Comparison of ENCODE assay signal across 34 cellular contexts in the genomic region with DNA sequence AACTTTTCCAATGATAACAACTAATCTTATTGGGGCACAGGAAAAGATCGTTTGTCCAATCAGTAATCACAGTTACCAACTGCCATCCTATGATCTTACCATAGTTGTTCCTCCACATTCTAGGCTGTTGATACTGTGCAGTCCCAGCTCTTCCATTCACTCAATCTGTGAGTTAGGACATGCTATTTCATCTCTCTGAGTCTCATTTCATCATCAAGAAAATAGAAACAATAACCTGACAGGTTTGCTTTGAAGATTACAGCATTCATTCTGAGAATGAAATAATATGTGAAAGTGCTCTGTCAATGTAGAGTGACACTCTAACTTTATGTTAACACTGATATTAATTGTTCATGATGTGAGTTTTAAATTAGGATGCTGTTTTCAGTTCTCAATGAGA.
"Had no signal": no experiment of that assay in that cellular context is flagged by ENCODE, and none has a peak within 500 bp of the region (broad histone marks: within the 10 kb centered on the region; RNA-seq: fewer than 3 reads in every experiment).

No MANE protein-coding gene starts in this region.

- H3K4me1 ChIP-seq: ascending aorta, breast epithelium, colonic mucosa had no signal

- H3K36me3 ChIP-seq: breast epithelium, colonic mucosa had no signal

- DNase-seq: activated B cell treated with CpG ODN at 0.5 μM for 24 hours; activated CD4-positive, alpha-beta memory T cell treated with anti-CD3 and anti-CD28 coated beads for 36 hours; activated CD4-positive, alpha-beta T cell treated with anti-CD3 and anti-CD28 coated beads for 36 hours; activated CD4-positive, alpha-beta T cell treated with anti-CD3 and anti-CD28 coated beads, Interleukin-2, amount 10 ng/mL, durations not matched to agents 24 days and 14 days; activated CD4-positive, CD25-positive, alpha-beta regulatory T cell treated with anti-CD3 and anti-CD28 coated beads, Interleukin-2, amount 50 U/mL, for 72 hours; activated CD8-positive, alpha-beta memory T cell treated with anti-CD3 and anti-CD28 coated beads, Interleukin-2, amount 10 ng/mL, durations not matched to agents 7 days and 5 days; activated CD8-positive, alpha-beta memory T cell treated with anti-CD3 and anti-CD28 coated beads, Interleukin-2, amount 50 U/mL, for 4 hours; activated CD8-positive, alpha-beta T cell treated with anti-CD3 and anti-CD28 coated beads, Interleukin-2, amount 10 ng/mL, durations not matched to agents 7 days and 5 days; activated effector memory CD4-positive, alpha-beta T cell treated with anti-CD3 and anti-CD28 coated beads, Interleukin-2, amount 50 U/mL, for 16 hours; activated naive CD4-positive, alpha-beta T cell treated with anti-CD3 and anti-CD28 coated beads for 36 hours; activated naive CD8-positive, alpha-beta T cell treated with anti-CD3 and anti-CD28 coated beads for 36 hours; activated naive CD8-positive, alpha-beta T cell treated with anti-CD3 and anti-CD28 coated beads, Interleukin-2, amount 50 U/mL, for 24 hours; activated T-cell treated with anti-CD3 and anti-CD28 coated beads, Interleukin-2, amount 50 U/mL, for 1 hour; activated T-cell treated with anti-CD3 and anti-CD28 coated beads, Interleukin-2, amount 50 U/mL, for 48 hours; central memory CD4-positive, alpha-beta T cell; cerebellar nuclear complex; colonic mucosa; effector CD8-positive, alpha-beta T cell; esophagus squamous epithelium; foreskin melanocyte; heart right ventricle; T-helper 1 cell; T-helper 17 cell; T1000; WERI-Rb-1 had no signal

- H3K36me3 Mint-ChIP-seq: activated naive CD4-positive, alpha-beta T cell treated with anti-CD3 and anti-CD28 coated beads, Interleukin-2, amount 50 U/mL, for 24 hours had no signal

- H3K27me3 Mint-ChIP-seq: activated B cell treated with CpG ODN at 0.5 μM for 24 hours, T-helper 17 cell had no signal

- H3K27me3 ChIP-seq: ascending aorta, breast epithelium, cardiac muscle cell, colonic mucosa, esophagus squamous epithelium, gastroesophageal sphincter, heart right ventricle had no signal

- H3K4me3 Mint-ChIP-seq: activated B cell treated with CpG ODN at 0.5 μM for 24 hours; activated CD4-positive, alpha-beta memory T cell treated with anti-CD3 and anti-CD28 coated beads for 36 hours; activated CD4-positive, alpha-beta T cell treated with anti-CD3 and anti-CD28 coated beads for 36 hours; activated CD4-positive, alpha-beta T cell treated with anti-CD3 and anti-CD28 coated beads, Interleukin-2, amount 10 ng/mL, durations not matched to agents 24 days and 14 days; activated CD8-positive, alpha-beta memory T cell treated with anti-CD3 and anti-CD28 coated beads, Interleukin-2, amount 10 ng/mL, durations not matched to agents 7 days and 5 days; activated CD8-positive, alpha-beta T cell treated with anti-CD3 and anti-CD28 coated beads, Interleukin-2, amount 10 ng/mL, durations not matched to agents 7 days and 5 days; activated naive CD4-positive, alpha-beta T cell treated with anti-CD3 and anti-CD28 coated beads for 36 hours; activated naive CD4-positive, alpha-beta T cell treated with anti-CD3 and anti-CD28 coated beads, Interleukin-2, amount 50 U/mL, for 24 hours; activated naive CD8-positive, alpha-beta T cell treated with anti-CD3 and anti-CD28 coated beads for 36 hours; activated naive CD8-positive, alpha-beta T cell treated with anti-CD3 and anti-CD28 coated beads, Interleukin-2, amount 50 U/mL, for 24 hours; activated T-helper 1 cell treated with anti-CD3 and anti-CD28 coated beads, Interleukin-12 subunit alpha, Interleukin-12 subunit beta, Interleukin-2, Interleukin-4 antibody, amounts not matched to agents 30 ng/mL and 10 ng/mL and 1 ng/mL, durations not matched to agents 14 hours and 24 hours and 36 hours; brain; T-helper 17 cell; T-helper 2 cell treated with Interferon-gamma antibody and Interleukin-4, amounts not matched to agents 5 μg/mL and 100 μg/mL, for 36 hours had no signal

- H3K27ac ChIP-seq: ascending aorta, breast epithelium, cardiac muscle cell, colonic mucosa, esophagus squamous epithelium, gastroesophageal sphincter, heart right ventricle, WERI-Rb-1 had no signal

- H3K9me3 ChIP-seq: colonic mucosa had no signal

- ATAC-seq: activated CD4-positive, alpha-beta T cell treated with anti-CD3 and anti-CD28 coated beads for 36 hours; activated CD8-positive, alpha-beta memory T cell treated with anti-CD3 and anti-CD28 coated beads, Interleukin-2, amount 10 ng/mL, durations not matched to agents 7 days and 5 days; activated CD8-positive, alpha-beta T cell treated with anti-CD3 and anti-CD28 coated beads, Interleukin-2, amount 10 ng/mL, durations not matched to agents 7 days and 5 days; activated naive CD8-positive, alpha-beta T cell treated with anti-CD3 and anti-CD28 coated beads, Interleukin-2, amount 50 U/mL, for 24 hours; gastroesophageal sphincter; heart right ventricle; T-helper 17 cell had no signal

- H3K4me1 Mint-ChIP-seq: activated CD4-positive, alpha-beta T cell treated with anti-CD3 and anti-CD28 coated beads for 36 hours; activated CD4-positive, alpha-beta T cell treated with anti-CD3 and anti-CD28 coated beads, Interleukin-2, amount 10 ng/mL, durations not matched to agents 24 days and 14 days; activated CD8-positive, alpha-beta memory T cell treated with anti-CD3 and anti-CD28 coated beads, Interleukin-2, amount 10 ng/mL, durations not matched to agents 7 days and 5 days; activated naive CD4-positive, alpha-beta T cell treated with anti-CD3 and anti-CD28 coated beads, Interleukin-2, amount 50 U/mL, for 24 hours; activated naive CD8-positive, alpha-beta T cell treated with anti-CD3 and anti-CD28 coated beads for 36 hours; activated naive CD8-positive, alpha-beta T cell treated with anti-CD3 and anti-CD28 coated beads, Interleukin-2, amount 50 U/mL, for 24 hours; brain; T-helper 17 cell had no signal

- H3K4me3 ChIP-seq: ascending aorta, breast epithelium, cardiac muscle cell, colonic mucosa, esophagus squamous epithelium, gastroesophageal sphincter, heart right ventricle had no signal

- H3K27ac Mint-ChIP-seq: activated B cell treated with CpG ODN at 0.5 μM for 24 hours; activated CD4-positive, alpha-beta memory T cell treated with anti-CD3 and anti-CD28 coated beads for 36 hours; activated CD4-positive, alpha-beta T cell treated with anti-CD3 and anti-CD28 coated beads for 36 hours; activated CD4-positive, alpha-beta T cell treated with anti-CD3 and anti-CD28 coated beads, Interleukin-2, amount 10 ng/mL, durations not matched to agents 24 days and 14 days; activated CD8-positive, alpha-beta memory T cell treated with anti-CD3 and anti-CD28 coated beads, Interleukin-2, amount 10 ng/mL, durations not matched to agents 7 days and 5 days; activated CD8-positive, alpha-beta T cell treated with anti-CD3 and anti-CD28 coated beads, Interleukin-2, amount 10 ng/mL, durations not matched to agents 7 days and 5 days; activated naive CD4-positive, alpha-beta T cell treated with anti-CD3 and anti-CD28 coated beads for 36 hours; activated naive CD4-positive, alpha-beta T cell treated with anti-CD3 and anti-CD28 coated beads, Interleukin-2, amount 50 U/mL, for 24 hours; activated naive CD8-positive, alpha-beta T cell treated with anti-CD3 and anti-CD28 coated beads for 36 hours; activated naive CD8-positive, alpha-beta T cell treated with anti-CD3 and anti-CD28 coated beads, Interleukin-2, amount 50 U/mL, for 24 hours; activated T-helper 1 cell treated with anti-CD3 and anti-CD28 coated beads, Interleukin-12 subunit alpha, Interleukin-12 subunit beta, Interleukin-2, Interleukin-4 antibody, amounts not matched to agents 30 ng/mL and 10 ng/mL and 1 ng/mL, durations not matched to agents 14 hours and 24 hours and 36 hours; activated T-helper 2 cell treated with anti-CD3 and anti-CD28 coated beads, Interferon-gamma antibody, Interleukin-2, Interleukin-4, amounts not matched to agents 10 μg/mL and 5 μg/mL and 100 μg/mL, durations not matched to agents 14 hours and 24 hours and 36 hours; brain; T-helper 17 cell; T-helper 2 cell treated with Interferon-gamma antibody and Interleukin-4, amounts not matched to agents 5 μg/mL and 100 μg/mL, for 36 hours had no signal
